31 cellular contexts compared by ENCODE assay signal in the genomic region with DNA sequence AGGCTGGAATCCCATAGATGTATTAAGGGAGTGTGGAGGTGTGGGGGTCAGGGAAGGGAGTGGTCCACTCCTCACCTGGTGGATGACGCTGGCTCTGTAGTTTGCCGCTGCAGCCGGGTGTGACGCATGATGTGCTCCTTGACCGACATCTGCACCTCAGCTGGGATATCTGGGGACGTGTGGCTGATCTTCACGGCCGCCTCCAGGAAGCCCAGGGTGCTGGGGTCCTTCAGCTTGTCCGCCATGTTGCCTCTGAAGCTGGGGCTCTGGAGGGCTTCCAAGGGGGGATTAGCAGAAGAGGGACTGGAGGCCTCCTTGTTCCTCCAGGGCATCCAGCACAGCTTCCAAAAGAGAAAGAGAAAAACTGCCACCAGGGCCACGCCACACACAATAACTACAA. TPM values are rescaled to one million over a fixed set of nuclear protein-coding genes. Genes with fewer than 3 reads are reported as not detected.
"Had no signal": no experiment of that assay in that cellular context is flagged by ENCODE, and none has a peak within 500 bp of the region (broad histone marks: within the 10 kb centered on the region; RNA-seq: fewer than 3 reads in every experiment).

No MANE protein-coding gene starts in this region.

- H3K4me3 Mint-ChIP-seq: naive B cell; naive thymus-derived CD8-positive, alpha-beta T cell; natural killer cell treated with Interleukin-12 subunit alpha and Interleukin-12 subunit beta and Interleukin-15 and Interleukin-18, amount 100 ng/mL, for 72 hours; nephron progenitor cell; neural crest cell; stimulated activated memory B cell treated with anti-CD40 and anti-IgM and Interleukin-4, amounts not matched to agents 10 μg/mL and 1 μg/mL and 100 μg/mL, for 72 hours; stimulated activated naive CD8-positive, alpha-beta T cell treated with anti-CD3 and anti-CD28 coated beads, Interleukin-15, amount 100 ng/mL, for 72 hours had no signal

- H3K4me3 ChIP-seq: ovary, psoas muscle, right lobe of liver, sigmoid colon, suprapubic skin, testis, tibial artery, transverse colon, upper lobe of left lung, vagina had no signal

- H3K9me3 Mint-ChIP-seq: natural killer cell treated with Interleukin-12 subunit alpha and Interleukin-12 subunit beta and Interleukin-15 and Interleukin-18, amount 100 ng/mL, for 72 hours; neural crest cell; stimulated activated memory B cell treated with anti-CD40 and anti-IgM and Interleukin-4, amounts not matched to agents 10 μg/mL and 1 μg/mL and 100 μg/mL, for 72 hours; stimulated activated naive CD8-positive, alpha-beta T cell treated with anti-CD3 and anti-CD28 coated beads, Interleukin-15, amount 100 ng/mL, for 72 hours had no signal

- H3K27ac Mint-ChIP-seq: naive thymus-derived CD8-positive, alpha-beta T cell; natural killer cell treated with Interleukin-12 subunit alpha and Interleukin-12 subunit beta and Interleukin-15 and Interleukin-18, amount 100 ng/mL, for 72 hours; nephron progenitor cell; progenitor cell of endocrine pancreas; stimulated activated memory B cell treated with anti-CD40 and anti-IgM and Interleukin-4, amounts not matched to agents 10 μg/mL and 1 μg/mL and 100 μg/mL, for 72 hours; stimulated activated naive CD8-positive, alpha-beta T cell treated with anti-CD3 and anti-CD28 coated beads, Interleukin-15, amount 100 ng/mL, for 72 hours had no signal

- ATAC-seq: naive thymus-derived CD8-positive, alpha-beta T cell; natural killer cell treated with Interleukin-12 subunit alpha and Interleukin-12 subunit beta and Interleukin-15 and Interleukin-18, amount 100 ng/mL, for 72 hours; psoas muscle; right cardiac atrium; right lobe of liver; stimulated activated memory B cell treated with anti-CD40 and anti-IgM and Interleukin-4, amounts not matched to agents 10 μg/mL and 1 μg/mL and 100 μg/mL, for 72 hours; stimulated activated naive CD8-positive, alpha-beta T cell treated with anti-CD3 and anti-CD28 coated beads, Interleukin-15, amount 100 ng/mL, for 72 hours; stimulated activated naive CD8-positive, alpha-beta T cell treated with anti-CD3 and anti-CD28 coated beads, Interleukin-15, Interleukin-2, amounts not matched to agents 100 U/mL and 50 U/mL, for 24 hours had no signal

- H3K79me2 ChIP-seq: parathyroid adenoma had no signal

- H2AFZ ChIP-seq: parathyroid adenoma had no signal

- H3K9ac ChIP-seq: parathyroid adenoma had no signal

- H3K4me1 ChIP-seq: parathyroid adenoma, psoas muscle, right lobe of liver, sigmoid colon, suprapubic skin, testis, tibial artery, transverse colon, upper lobe of left lung, vagina had no signal

- H3K9me3 ChIP-seq: ovary, psoas muscle, right lobe of liver, sigmoid colon, suprapubic skin, testis, tibial artery, transverse colon, upper lobe of left lung, vagina had no signal

- H3K27ac ChIP-seq: ovary, parathyroid adenoma, psoas muscle, right lobe of liver, sigmoid colon, suprapubic skin, testis, tibial artery, transverse colon, upper lobe of left lung, vagina had no signal

- H3K4me1 Mint-ChIP-seq: naive B cell; neural crest cell; stimulated activated memory B cell treated with anti-CD40 and anti-IgM and Interleukin-4, amounts not matched to agents 10 μg/mL and 1 μg/mL and 100 μg/mL, for 72 hours; stimulated activated naive CD8-positive, alpha-beta T cell treated with anti-CD3 and anti-CD28 coated beads, Interleukin-15, amount 100 ng/mL, for 72 hours had no signal

- H3K36me3 Mint-ChIP-seq: naive B cell; naive thymus-derived CD8-positive, alpha-beta T cell; natural killer cell treated with Interleukin-12 subunit alpha and Interleukin-12 subunit beta and Interleukin-15 and Interleukin-18, amount 100 ng/mL, for 72 hours; stimulated activated memory B cell treated with anti-CD40 and anti-IgM and Interleukin-4, amounts not matched to agents 10 μg/mL and 1 μg/mL and 100 μg/mL, for 72 hours had no signal

- DNase-seq: naive B cell; naive thymus-derived CD8-positive, alpha-beta T cell; nephron progenitor cell; occipital lobe; ovary; psoas muscle; right cardiac atrium; right lobe of liver; sigmoid colon; small intestine; stimulated activated CD4-positive, alpha-beta T cell treated with anti-CD3 and anti-CD28 coated beads, Interleukin-12 subunit alpha, Interleukin-12 subunit beta, amount 100 ng/mL, for 4 hours; stimulated activated CD4-positive, alpha-beta T cell treated with anti-CD3 and anti-CD28 coated beads, Interleukin-1b, Interleukin-23, amount 100 ng/mL, for 48 hours; stimulated activated CD4-positive, alpha-beta T cell treated with anti-CD3 and anti-CD28 coated beads, Interleukin-4, amount 100 ng/mL, for 1 hour; stimulated activated CD4-positive, alpha-beta T cell treated with anti-CD3 and anti-CD28 coated beads, Interleukin-4, amount 100 ng/mL, for 4 hours; stimulated activated CD8-positive, alpha-beta memory T cell treated with anti-CD3 and anti-CD28 coated beads, Interleukin-4, amount 100 ng/mL, for 48 hours; stimulated activated naive CD4-positive, alpha-beta T cell; stimulated activated naive CD8-positive, alpha-beta T cell treated with anti-CD3 and anti-CD28 coated beads, Interleukin-15, amount 100 ng/mL, for 72 hours; stimulated activated naive CD8-positive, alpha-beta T cell treated with anti-CD3 and anti-CD28 coated beads, Interleukin-15, Interleukin-2, amounts not matched to agents 100 U/mL and 50 U/mL, for 24 hours; substantia nigra; testis; tibial artery; transverse colon; upper lobe of left lung had no signal

- H3K36me3 ChIP-seq: ovary, right lobe of liver, sigmoid colon, suprapubic skin, tibial artery, transverse colon, upper lobe of left lung, vagina had no signal

- H3K27me3 ChIP-seq: ovary, right lobe of liver, sigmoid colon, testis, upper lobe of left lung, vagina had no signal

RNA-seq across cellular contexts. Expression of gene SYT6, which starts 14.1 kb away (rescaled TPM):
- total RNA-seq: naive thymus-derived CD8-positive, alpha-beta T cell; natural killer cell treated with Interleukin-12 subunit alpha and Interleukin-12 subunit beta and Interleukin-15 and Interleukin-18, amount 100 ng/mL, for 72 hours; renal cortical epithelial cell; right cardiac atrium; right lobe of liver; vagina had no signal
- polyA plus RNA-seq: naive thymus-derived CD8-positive, alpha-beta T cell; right cardiac atrium had no signal
